In genomic region chr9:71965403-71965802, GRCh38 we compare ENCODE assay signal across 36 cellular contexts.
"Had no signal": no experiment of that assay in that cellular context is flagged by ENCODE, and none has a peak within 500 bp of the region (broad histone marks: within the 10 kb centered on the region; RNA-seq: fewer than 3 reads in every experiment).

No MANE protein-coding gene starts in this region.

- H3K4me3 Mint-ChIP-seq: activated CD4-positive, alpha-beta memory T cell treated with anti-CD3 and anti-CD28 coated beads, Interleukin-2, amount 10 ng/mL, durations not matched to agents 7 days and 5 days; activated CD4-positive, alpha-beta T cell treated with anti-CD3 and anti-CD28 coated beads, Interleukin-2, amount 10 ng/mL, durations not matched to agents 7 days and 5 days; activated naive CD4-positive, alpha-beta T cell treated with anti-CD3 and anti-CD28 coated beads for 36 hours; activated naive CD4-positive, alpha-beta T cell treated with anti-CD3 and anti-CD28 coated beads, Interleukin-2, amount 50 U/mL, for 24 hours; activated naive CD8-positive, alpha-beta T cell treated with anti-CD3 and anti-CD28 coated beads for 36 hours; activated naive CD8-positive, alpha-beta T cell treated with anti-CD3 and anti-CD28 coated beads, Interleukin-2, amount 50 U/mL, for 24 hours; activated T-cell treated with anti-CD3 and anti-CD28 coated beads, Interleukin-2, amount 50 U/mL, for 24 hours; activated T-cell treated with anti-CD3 and anti-CD28 coated beads, Interleukin-2, amount 50 U/mL, for 72 hours; activated T-helper 17 cell treated with anti-CD3 and anti-CD28 coated beads, Interleukin-2, amount 50 U/mL, for 72 hours; brain; T-helper 17 cell; T-helper 2 cell treated with Interferon-gamma antibody and Interleukin-4, amounts not matched to agents 5 μg/mL and 100 μg/mL, for 36 hours had no signal

- H3K27me3 Mint-ChIP-seq: activated CD4-positive, alpha-beta memory T cell treated with anti-CD3 and anti-CD28 coated beads, Interleukin-2, amount 10 ng/mL, durations not matched to agents 7 days and 5 days; activated CD4-positive, alpha-beta T cell treated with anti-CD3 and anti-CD28 coated beads, Interleukin-2, amount 10 ng/mL, durations not matched to agents 7 days and 5 days; activated naive CD4-positive, alpha-beta T cell treated with anti-CD3 and anti-CD28 coated beads, Interleukin-2, amount 50 U/mL, for 24 hours; activated naive CD8-positive, alpha-beta T cell treated with anti-CD3 and anti-CD28 coated beads for 36 hours; activated naive CD8-positive, alpha-beta T cell treated with anti-CD3 and anti-CD28 coated beads, Interleukin-2, amount 50 U/mL, for 24 hours; activated T-cell treated with anti-CD3 and anti-CD28 coated beads, Interleukin-2, amount 50 U/mL, for 24 hours; activated T-helper 17 cell treated with anti-CD3 and anti-CD28 coated beads, Interleukin-2, amount 50 U/mL, for 72 hours; brain; T-helper 17 cell had no signal

- ATAC-seq: activated naive CD8-positive, alpha-beta T cell treated with anti-CD3 and anti-CD28 coated beads, Interleukin-2, amount 50 U/mL, for 24 hours; activated T-cell treated with anti-CD3 and anti-CD28 coated beads, Interleukin-2, amount 50 U/mL, for 72 hours; activated T-helper 17 cell treated with anti-CD3 and anti-CD28 coated beads, Interleukin-2, amount 50 U/mL, for 72 hours; gastroesophageal sphincter; heart right ventricle; T-helper 17 cell had no signal

- FAIRE-seq: endometrium, endothelial cell of umbilical vein had no signal

- H2AFZ ChIP-seq: hepatocyte had no signal

- DNase-seq: activated CD4-positive, alpha-beta memory T cell treated with anti-CD3 and anti-CD28 coated beads, Interleukin-2, amount 10 ng/mL, durations not matched to agents 7 days and 5 days; activated CD4-positive, alpha-beta T cell treated with anti-CD3 and anti-CD28 coated beads for 1 hour; activated CD4-positive, alpha-beta T cell treated with anti-CD3 and anti-CD28 coated beads for 4 hours; activated CD4-positive, alpha-beta T cell treated with anti-CD3 and anti-CD28 coated beads, Interleukin-2, amount 10 ng/mL, durations not matched to agents 7 days and 5 days; activated CD4-positive, alpha-beta T cell treated with anti-CD3 and anti-CD28 coated beads, Interleukin-2, amount 50 U/mL, for 4 hours; activated CD8-positive, alpha-beta memory T cell treated with anti-CD3 and anti-CD28 coated beads, Interleukin-2, amount 50 U/mL, for 48 hours; activated effector memory CD4-positive, alpha-beta T cell treated with Interleukin-2 at 50 U/mL for 16 hours; activated gamma-delta T cell treated with Interleukin-2 at 50 U/mL for 16 hours; activated naive CD4-positive, alpha-beta T cell treated with anti-CD3 and anti-CD28 coated beads for 36 hours; activated naive CD8-positive, alpha-beta T cell treated with anti-CD3 and anti-CD28 coated beads for 36 hours; activated naive CD8-positive, alpha-beta T cell treated with anti-CD3 and anti-CD28 coated beads, Interleukin-2, amount 50 U/mL, for 24 hours; activated T-cell treated with anti-CD3 and anti-CD28 coated beads for 4 hours; activated T-cell treated with anti-CD3 and anti-CD28 coated beads, Interleukin-2, amount 50 U/mL, for 24 hours; activated T-cell treated with anti-CD3 and anti-CD28 coated beads, Interleukin-2, amount 50 U/mL, for 72 hours; adrenal gland; aorta; central memory CD4-positive, alpha-beta T cell; cerebellar nuclear complex; colonic mucosa; effector CD8-positive, alpha-beta T cell; esophagus squamous epithelium; foreskin melanocyte; heart right ventricle; T-helper 17 cell; T1000 had no signal

- H3K36me3 ChIP-seq: adrenal gland, cardiac muscle cell, colonic mucosa had no signal

- H3K27ac ChIP-seq: adrenal gland, breast epithelium, cardiac muscle cell, colonic mucosa, epithelial cell of prostate, esophagus squamous epithelium, gastroesophageal sphincter, heart right ventricle, hepatocyte had no signal

- H3K4me3 ChIP-seq: adrenal gland, breast epithelium, cardiac muscle cell, colonic mucosa, esophagus squamous epithelium, gastroesophageal sphincter, heart right ventricle, hepatocyte had no signal

- H3K27ac Mint-ChIP-seq: activated CD4-positive, alpha-beta memory T cell treated with anti-CD3 and anti-CD28 coated beads, Interleukin-2, amount 10 ng/mL, durations not matched to agents 7 days and 5 days; activated CD4-positive, alpha-beta T cell treated with anti-CD3 and anti-CD28 coated beads, Interleukin-2, amount 10 ng/mL, durations not matched to agents 7 days and 5 days; activated naive CD4-positive, alpha-beta T cell treated with anti-CD3 and anti-CD28 coated beads for 36 hours; activated naive CD4-positive, alpha-beta T cell treated with anti-CD3 and anti-CD28 coated beads, Interleukin-2, amount 50 U/mL, for 24 hours; activated naive CD8-positive, alpha-beta T cell treated with anti-CD3 and anti-CD28 coated beads for 36 hours; activated naive CD8-positive, alpha-beta T cell treated with anti-CD3 and anti-CD28 coated beads, Interleukin-2, amount 50 U/mL, for 24 hours; activated T-cell treated with anti-CD3 and anti-CD28 coated beads, Interleukin-2, amount 50 U/mL, for 24 hours; activated T-cell treated with anti-CD3 and anti-CD28 coated beads, Interleukin-2, amount 50 U/mL, for 72 hours; activated T-helper 17 cell treated with anti-CD3 and anti-CD28 coated beads, Interleukin-2, amount 50 U/mL, for 72 hours; brain; T-helper 17 cell; T-helper 2 cell treated with Interferon-gamma antibody and Interleukin-4, amounts not matched to agents 5 μg/mL and 100 μg/mL, for 36 hours had no signal

- H3K4me1 ChIP-seq: adrenal gland, breast epithelium, colonic mucosa, esophagus squamous epithelium, gastroesophageal sphincter had no signal

- H3K4me2 ChIP-seq: hepatocyte had no signal

- H3K9me3 ChIP-seq: adrenal gland, colonic mucosa had no signal

- H3K4me1 Mint-ChIP-seq: activated CD4-positive, alpha-beta memory T cell treated with anti-CD3 and anti-CD28 coated beads, Interleukin-2, amount 10 ng/mL, durations not matched to agents 7 days and 5 days; activated CD4-positive, alpha-beta T cell treated with anti-CD3 and anti-CD28 coated beads, Interleukin-2, amount 10 ng/mL, durations not matched to agents 7 days and 5 days; activated naive CD4-positive, alpha-beta T cell treated with anti-CD3 and anti-CD28 coated beads, Interleukin-2, amount 50 U/mL, for 24 hours; activated naive CD8-positive, alpha-beta T cell treated with anti-CD3 and anti-CD28 coated beads for 36 hours; activated naive CD8-positive, alpha-beta T cell treated with anti-CD3 and anti-CD28 coated beads, Interleukin-2, amount 50 U/mL, for 24 hours; brain; T-helper 17 cell had no signal

- H3K27me3 ChIP-seq: adrenal gland, breast epithelium, cardiac muscle cell, colonic mucosa, esophagus squamous epithelium, gastroesophageal sphincter, heart right ventricle, hepatocyte had no signal
